ENCODE assay signal across 14 cellular contexts in the genomic region with DNA sequence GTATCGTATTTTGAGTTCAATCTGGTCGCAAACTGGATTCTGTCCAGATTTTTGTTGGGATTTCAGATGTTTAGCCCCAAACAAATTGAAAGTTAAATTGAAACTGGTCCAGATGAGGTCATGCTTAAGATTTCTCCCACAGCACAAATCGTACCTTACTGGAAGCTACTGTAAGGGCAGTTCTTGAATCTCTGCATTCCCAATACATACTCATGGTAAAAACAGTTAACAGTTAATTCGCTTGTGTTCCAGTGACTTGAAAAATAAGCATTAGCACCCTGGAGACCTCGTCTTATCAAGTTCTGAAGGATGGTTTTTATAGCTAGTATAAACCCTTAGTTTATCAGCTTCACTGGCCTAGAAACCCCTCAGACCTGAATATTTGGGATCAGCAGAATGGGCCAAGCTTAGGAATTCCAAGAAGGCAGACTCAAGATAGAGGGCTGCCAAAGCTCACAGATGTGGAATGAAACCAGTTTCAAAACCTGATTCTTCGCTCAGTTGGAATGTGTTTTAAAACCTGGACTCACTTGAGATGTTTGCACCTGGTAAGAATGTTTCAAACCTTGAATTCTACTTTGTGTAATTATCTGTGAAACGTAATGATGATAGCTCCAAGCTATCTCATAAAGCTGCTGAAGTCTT.
DNase-seq lines count a peak whose midpoint lies in the region; ATAC-seq and TF ChIP-seq lines count a peak whose summit lies in the region.
"Had no signal": no experiment of that assay in that cellular context is flagged by ENCODE, and none has a peak within 500 bp of the region (broad histone marks: within the 10 kb centered on the region; RNA-seq: fewer than 3 reads in every experiment).

No MANE protein-coding gene starts in this region.

- H3K27me3 ChIP-seq in osteoblast (ENCODE audit: insufficient read depth, low read length): no peaks in the 10 kb centered on the region
- H3K27me3 ChIP-seq: BE2C had no signal

- no peak overlapping the region for H2AFZ ChIP-seq in osteoblast (ENCODE audit: low read length)

- DNase-seq in EH (ENCODE audit: low read depth) (peak; percentile 58), NCI-H2171 treated with DMSO at 0.1 percent for 48 hours (lab: John Stamatoyannopoulos, UW) (peak; percentile 33), fibroblast of mammary gland (ENCODE audit: low read depth) (peak; percentile 74), osteoblast (ENCODE audit: insufficient read length, low spot score, missing footprints) (peak; percentile 58), C1 segment of cervical spinal cord (lab: John Stamatoyannopoulos, UW) (no peak), NK-92 (lab: John Stamatoyannopoulos, UW; ENCODE audit: unreplicated experiment) (no peak)
- DNase-seq: aorta; BE2C; head of caudate nucleus; posterior cingulate gyrus; stimulated activated CD4-positive, alpha-beta T cell treated with anti-CD3 and anti-CD28 coated beads, Interleukin-2, amount 100 ng/mL, for 48 hours; stimulated activated naive CD4-positive, alpha-beta T cell had no signal

- peak overlapping the region; percentile 88 for H3K27ac ChIP-seq in osteoblast (ENCODE audit: low read depth, low read length)

- H3K9me3 ChIP-seq in osteoblast (ENCODE audit: low read depth, low read length): no peaks in the 10 kb centered on the region
- H3K9me3 ChIP-seq: BE2C had no signal

- H3K4me3 ChIP-seq in fibroblast of mammary gland (ENCODE audit: control insufficient read depth, low read depth, low read length) (no peak overlapping the region), osteoblast (ENCODE audit: insufficient read depth, low read length) (no peak overlapping the region)

- TF ChIP-seq CTCF in fibroblast of mammary gland (conservative IDR thresholded peaks at IDR 0.05; ENCODE audit: control insufficient read depth, insufficient read depth, low read depth, low read length) (no peak), osteoblast (IDR thresholded peaks at IDR 0.05; ENCODE audit: extremely low read depth, low read depth, low read length) (no peak)

- ATAC-seq in GM19351 (IDR thresholded peaks at IDR 0.05; ENCODE audit: unreplicated experiment) (no peak), HG02610 (IDR thresholded peaks at IDR 0.05; ENCODE audit: unreplicated experiment) (no peak)

- peaks cover 99% of the 10 kb centered on the region for H3K79me2 ChIP-seq in osteoblast (ENCODE audit: insufficient read depth, low read length)

- H3K4me2 ChIP-seq in osteoblast (ENCODE audit: insufficient read depth, low read length): peak overlapping the region; percentile 29

- H3K36me3 ChIP-seq in osteoblast (ENCODE audit: insufficient read depth, low read length): peaks cover 17% of the 10 kb centered on the region
- H3K36me3 ChIP-seq: BE2C had no signal

- H4K20me1 ChIP-seq in osteoblast (ENCODE audit: insufficient read depth, low read length): peaks cover 54% of the 10 kb centered on the region

- peaks cover 47% of the 10 kb centered on the region for H3K4me1 ChIP-seq in osteoblast (ENCODE audit: insufficient read depth, low read length)

Comparison
In these comparisons a context has a peak if more than half of its experiments do, and no peak if none do; other contexts are left out.
1. DNase-seq: peak in EH (single experiment), NCI-H2171 treated with DMSO at 0.1 percent for 48 hours (single experiment), fibroblast of mammary gland (single experiment) and osteoblast (single experiment); none in C1 segment of cervical spinal cord (0 of 14) and NK-92 (single experiment).